Comparison of ENCODE assay signal across 17 cellular contexts in the genomic region with DNA sequence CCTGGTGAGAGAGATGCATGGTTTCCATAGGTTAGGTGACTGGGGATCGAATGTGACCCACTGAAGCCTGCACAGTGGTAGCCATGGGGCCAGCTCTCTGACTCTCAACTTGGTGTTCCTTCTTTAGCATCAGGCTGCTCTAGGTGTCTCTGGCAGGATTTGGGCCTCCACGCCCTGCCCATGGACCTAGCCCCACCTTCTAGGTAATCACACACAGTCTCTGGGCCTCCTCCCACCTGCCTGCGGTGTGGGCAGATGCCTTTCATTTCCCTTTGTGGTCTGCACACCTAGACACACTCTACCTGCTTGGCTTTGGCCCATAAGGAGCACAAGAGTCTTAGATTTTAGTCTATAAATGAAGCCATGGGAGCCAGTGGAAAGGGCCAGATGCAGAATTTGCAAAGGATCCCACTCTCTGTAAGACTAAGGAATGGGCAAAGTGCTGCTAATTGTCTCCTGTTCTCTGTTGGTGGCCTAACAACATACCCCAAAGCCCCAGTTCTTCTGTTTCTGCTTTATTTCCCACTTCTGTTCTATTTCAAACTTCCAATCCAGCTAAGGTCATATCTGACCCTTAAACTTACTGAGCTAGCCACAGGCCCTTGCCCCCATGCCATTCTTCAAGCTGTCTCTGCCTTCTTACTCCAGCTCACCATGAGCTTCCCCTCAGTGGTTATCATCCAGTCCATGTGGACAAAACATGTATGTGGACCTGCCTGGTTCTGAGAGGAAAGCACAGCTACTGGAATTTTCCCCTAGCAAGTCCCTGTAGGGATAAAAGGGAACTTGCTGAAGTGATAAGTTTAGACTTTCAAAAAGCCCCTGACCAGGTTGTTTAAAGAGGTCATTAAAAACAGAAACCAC. TPM values are rescaled to one million over a fixed set of nuclear protein-coding genes. Genes with fewer than 3 reads are reported as not detected.
DNase-seq lines count a peak whose midpoint lies in the region; ATAC-seq, FAIRE-seq and TF ChIP-seq lines count a peak whose summit lies in the region.
"Had no signal": no experiment of that assay in that cellular context is flagged by ENCODE, and none has a peak within 500 bp of the region (broad histone marks: within the 10 kb centered on the region; RNA-seq: fewer than 3 reads in every experiment).

No MANE protein-coding gene starts in this region.

- no peaks in the 10 kb centered on the region for H4K20me1 ChIP-seq in DOHH2 (ENCODE audit: control insufficient read depth, insufficient read depth, low read depth, low read length)

- peaks cover 17 to 18% of the 10 kb centered on the region in 2 donors for H3K9me3 Mint-ChIP-seq in activated naive CD4-positive, alpha-beta T cell treated with anti-CD3 and anti-CD28 coated beads, Interleukin-2, amount 50 U/mL, for 72 hours
- H3K9me3 Mint-ChIP-seq: effector memory CD8-positive, alpha-beta T cell had no signal

- H3K9me3 ChIP-seq in DOHH2 (ENCODE audit: control insufficient read depth, insufficient read depth, low read length) (peaks cover 12% of the 10 kb centered on the region), Peyer's patch (peaks cover 0 to 5% (median 0%) of the 10 kb centered on the region in 4 donors)
- H3K9me3 ChIP-seq: vagina had no signal

- H3K27ac Mint-ChIP-seq in activated naive CD4-positive, alpha-beta T cell treated with anti-CD3 and anti-CD28 coated beads, Interleukin-2, amount 50 U/mL, for 72 hours: no peak overlapping the region

- no peaks in the 10 kb centered on the region for H3K9me2 ChIP-seq in DOHH2 (replicated peaks; ENCODE audit: control insufficient read depth, low read length)

- ATAC-seq in GM21619 (IDR thresholded peaks at IDR 0.05; ENCODE audit: unreplicated experiment): peak; percentile 5
- no peak for ATAC-seq in activated naive CD4-positive, alpha-beta T cell treated with anti-CD3 and anti-CD28 coated beads, Interleukin-2, amount 50 U/mL, for 72 hours
- ATAC-seq: HepG2 had no signal

- H3K27ac ChIP-seq in DOHH2 (ENCODE audit: low read depth, low read length) (peak overlapping the region; percentile 48), Peyer's patch (peak overlapping the region in 2 of 4 donors; percentile 51 to 66)
- H3K27ac ChIP-seq: vagina had no signal

- no peaks in the 10 kb centered on the region for H3K79me2 ChIP-seq in DOHH2 (ENCODE audit: control insufficient read depth, low read length)

- H3K4me3 ChIP-seq in DOHH2 (ENCODE audit: low read length): peak overlapping the region; percentile 33; the same call in 1 of the 2 replicates
- H3K4me3 ChIP-seq in Peyer's patch: no peak overlapping the region
- H3K4me3 ChIP-seq: vagina had no signal

- H3K36me3 Mint-ChIP-seq in activated naive CD4-positive, alpha-beta T cell treated with anti-CD3 and anti-CD28 coated beads, Interleukin-2, amount 50 U/mL, for 72 hours: peaks cover 4 to 29% of the 10 kb centered on the region in 2 donors

- DNase-seq in Peyer's patch: peak in 2 of 3 donors; percentile 47 to 60
- DNase-seq in hippocampal formation (lab: John Stamatoyannopoulos, UW): peak; percentile 1 to 6
- no peak for DNase-seq in activated CD4-positive, alpha-beta T cell treated with anti-CD3 and anti-CD28 coated beads for 4 hours
- DNase-seq in RCC 7860 (ENCODE audit: low spot score): no peak
- no peak for DNase-seq in activated naive CD4-positive, alpha-beta T cell treated with anti-CD3 and anti-CD28 coated beads, Interleukin-2, amount 50 U/mL, for 72 hours (ENCODE audit: low spot score in 2 of 2)
- no peak for DNase-seq in 8988T
- DNase-seq: aorta; DND-41; effector memory CD8-positive, alpha-beta T cell; foreskin melanocyte; NCI-H1105 treated with DMSO at 0.1 percent for 48 hours; NCI-H2227 treated with DMSO at 0.1 percent for 48 hours had no signal

- H3K4me1 ChIP-seq in DOHH2 (ENCODE audit: control insufficient read depth, low read length) (peaks cover 16% of the 10 kb centered on the region), Peyer's patch (peaks cover 0 to 8% (median 0%) of the 10 kb centered on the region in 4 donors)
- H3K4me1 ChIP-seq: vagina had no signal

- TF ChIP-seq CTCF in DOHH2 (IDR thresholded peaks at IDR 0.05; ENCODE audit: low read depth, low read length, poor library complexity, severe bottlenecking) (no peak), Peyer's patch (IDR thresholded peaks at IDR 0.05) (no peak)

- TF ChIP-seq POLR2A in Peyer's patch (IDR thresholded peaks at IDR 0.05): no peak

- H3K27me3 ChIP-seq in DOHH2 (ENCODE audit: control insufficient read depth, low read length) (no peaks in the 10 kb centered on the region), Peyer's patch (no peaks in the 10 kb centered on the region)
- H3K27me3 ChIP-seq: vagina had no signal

- H3F3A ChIP-seq in DOHH2 (ENCODE audit: control insufficient read depth, insufficient read depth): no peaks in the 10 kb centered on the region

- H3K36me3 ChIP-seq in DOHH2 (ENCODE audit: control insufficient read depth, low read length) (no peaks in the 10 kb centered on the region), Peyer's patch (no peaks in the 10 kb centered on the region)
- H3K36me3 ChIP-seq: vagina had no signal

- H3K4me2 ChIP-seq in DOHH2 (ENCODE audit: low read length): peak overlapping the region; percentile 37

- no peak for FAIRE-seq in RCC 7860 (lab: Jason Lieb, UNC)
- FAIRE-seq: H54, HepG2 had no signal

RNA-seq across cellular contexts. Expression of a gene that starts 7.3 kb away (rescaled TPM):
- total RNA-seq in Peyer's patch: 1 to 10 TPM in 3 of 4 donors, not detected in 1; 1.2 to 3.2 (median 1.6) TPM
- total RNA-seq in activated naive CD4-positive, alpha-beta T cell treated with anti-CD3 and anti-CD28 coated beads, Interleukin-2, amount 50 U/mL, for 72 hours: under 1 TPM; 0.16 to 0.62 TPM
- total RNA-seq: HepG2, vagina had no signal

RNA-seq across cellular contexts. Expression of a gene that starts 48.1 kb away (rescaled TPM):
- total RNA-seq in Peyer's patch: not detected
- not detected for total RNA-seq in activated naive CD4-positive, alpha-beta T cell treated with anti-CD3 and anti-CD28 coated beads, Interleukin-2, amount 50 U/mL, for 72 hours
- total RNA-seq: aorta, HepG2, vagina had no signal

Comparison
In these comparisons a context has a peak if more than half of its experiments do, and no peak if none do; other contexts are left out.
1. DNase-seq: peak in Peyer's patch (2 of 3) and hippocampal formation (2 of 2); none in activated CD4-positive, alpha-beta T cell treated with anti-CD3 and anti-CD28 coated beads for 4 hours (0 of 2), RCC 7860 (single experiment), activated naive CD4-positive, alpha-beta T cell treated with anti-CD3 and anti-CD28 coated beads, Interleukin-2, amount 50 U/mL, for 72 hours (0 of 2) and 8988T (single experiment).